14 cellular contexts compared by ENCODE assay signal in genomic region chr6:6781172-6781876, GRCh38.
DNase-seq lines count a peak whose midpoint lies in the region; ATAC-seq, FAIRE-seq and TF ChIP-seq lines count a peak whose summit lies in the region.
"Had no signal": no experiment of that assay in that cellular context is flagged by ENCODE, and none has a peak within 500 bp of the region (broad histone marks: within the 10 kb centered on the region; RNA-seq: fewer than 3 reads in every experiment).

No MANE protein-coding gene starts in this region.

- H3K9me3 ChIP-seq in K562 (replicated peaks; ENCODE audit: control insufficient read depth, insufficient read depth, low read depth, low read length) (no peaks in the 10 kb centered on the region), lower lobe of right lung (no peaks in the 10 kb centered on the region), transverse colon (no peaks in the 10 kb centered on the region)

- H3K27ac Mint-ChIP-seq in HFFc6, result no peak overlapping the region
- H3K27ac Mint-ChIP-seq in activated naive CD4-positive, alpha-beta T cell treated with anti-CD3 and anti-CD28 coated beads, Interleukin-2, amount 10 ng/mL, durations not matched to agents 7 days and 5 days, result no peak overlapping the region
- H3K27ac Mint-ChIP-seq: CD4-positive, alpha-beta T cell; naive B cell; T-helper 17 cell had no signal

- H3K4me1 ChIP-seq in K562 (replicated peaks in 1 of 2; ENCODE audit: control insufficient read depth in 2 of 2, insufficient read depth in 2 of 2, low read length in 2 of 2) (no peaks in the 10 kb centered on the region), lower lobe of right lung (no peaks in the 10 kb centered on the region), transverse colon (peaks cover 0 to 15% (median 0%) of the 10 kb centered on the region in 4 donors)

- H3K4me2 ChIP-seq in K562 (ENCODE audit: insufficient read depth, low read length), result no peak overlapping the region

- H3K27ac ChIP-seq in K562 (ENCODE audit: extremely low read depth, low read depth, low read length) (no peak overlapping the region), lower lobe of right lung (no peak overlapping the region), transverse colon (no peak overlapping the region)

- POLR2A ChIA-PET in K562 (lab: Yijun Ruan, JAX), result interaction anchor here (1.0 kb wide), 2 partner anchors 8 to 26 kb away, joined by 3 read pairs; no protein-coding TSS in a partner anchor

- no peak for TF ChIP-seq RAD21 in K562 (CRISPR knock-in tag; conservative IDR thresholded peaks at IDR 0.05 in 1 of 2, IDR thresholded peaks at IDR 0.05 in 1 of 2)

- ATAC-seq in K562 (no peak; the same call in 2 of the 3 replicates), lower lobe of right lung (peak; percentile 46 to 70)
- ATAC-seq: T-helper 17 cell had no signal

- in situ Hi-C loops in K562 (cut with MboI), result no loop called here
- in situ Hi-C loops in transverse colon (cut with MboI; ENCODE audit: low pct_ligation_motif_present in 1 of 4, low pct_unique_long_range_greater_than_20kb in 1 of 4, low sequenced_read_pairs in 3 of 4), result no loop called here

- DNase-seq in HFFc6 (peak; percentile 8), K562 (ENCODE audit: extremely low read depth in 1 of 4, low spot score in 3 of 4) (no peak), lower lobe of right lung (no peak), transverse colon (no peak), COR-L47 (lab: John Stamatoyannopoulos, UW) (no peak)
- no peak for DNase-seq in activated CD4-positive, CD25-positive, alpha-beta regulatory T cell (lab: John Stamatoyannopoulos, UW)
- no peak for DNase-seq in activated naive CD4-positive, alpha-beta T cell treated with anti-CD3 and anti-CD28 coated beads, Interleukin-2, amount 10 ng/mL, durations not matched to agents 7 days and 5 days
- DNase-seq: activated effector memory CD4-positive, alpha-beta T cell treated with Interleukin-2 at 50 U/mL for 16 hours; CD4-positive, alpha-beta T cell; naive B cell; NCI-H1092; T-helper 17 cell had no signal

- CTCF ChIA-PET in K562 (lab: Yijun Ruan, JAX; ENCODE audit: low intra/inter-chr PET ratio), result no interaction called here
- CTCF ChIA-PET in activated naive CD4-positive, alpha-beta T cell treated with anti-CD3 and anti-CD28 coated beads, Interleukin-2, amount 10 ng/mL, durations not matched to agents 7 days and 5 days (lab: Charles Lee), result no interaction called here

- H3K4me1 Mint-ChIP-seq in HFFc6 (ENCODE audit: low read depth), result no peaks in the 10 kb centered on the region
- H3K4me1 Mint-ChIP-seq in activated naive CD4-positive, alpha-beta T cell treated with anti-CD3 and anti-CD28 coated beads, Interleukin-2, amount 10 ng/mL, durations not matched to agents 7 days and 5 days, result peaks cover under 1% of the 10 kb centered on the region
- H3K4me1 Mint-ChIP-seq: naive B cell had no signal

- intact Hi-C loops in K562 (cut with micrococcal nuclease), result loop anchor here (10.0 kb wide), 1 partner anchor 133 kb away; no protein-coding TSS in a partner anchor
- intact Hi-C loops in lower lobe of right lung (cut with DNase I), result no loop called here
- intact Hi-C loops in transverse colon (cut with DNase I; ENCODE audit: low total_unique reads), result no loop called here

- FAIRE-seq in A204.1 (lab: Jason Lieb, UNC) (peak; percentile 89), K562 (lab: Jason Lieb, UNC) (no peak)
- FAIRE-seq: endothelial cell of umbilical vein had no signal

- H3K36me3 ChIP-seq in K562 (ENCODE audit: control insufficient read depth, insufficient read depth, low read length) (no peaks in the 10 kb centered on the region), lower lobe of right lung (no peaks in the 10 kb centered on the region), transverse colon (no peaks in the 10 kb centered on the region)

- H3K27me3 ChIP-seq in K562 (ENCODE audit: control insufficient read depth in 2 of 2, insufficient read depth in 2 of 2, low read length in 2 of 2) (peaks cover 13% of the 10 kb centered on the region in 2 experiments), lower lobe of right lung (ENCODE audit: low read depth) (no peaks in the 10 kb centered on the region), transverse colon (no peaks in the 10 kb centered on the region)

- no peaks in the 10 kb centered on the region for H3K79me2 ChIP-seq in K562 (ENCODE audit: control insufficient read depth, insufficient read depth, low read length)

- H3K36me3 Mint-ChIP-seq in HFFc6 (ENCODE audit: low read depth), result peaks cover 5% of the 10 kb centered on the region; the same call in 1 of the 2 replicates
- H3K36me3 Mint-ChIP-seq in activated naive CD4-positive, alpha-beta T cell treated with anti-CD3 and anti-CD28 coated beads, Interleukin-2, amount 10 ng/mL, durations not matched to agents 7 days and 5 days, result no peaks in the 10 kb centered on the region
- H3K36me3 Mint-ChIP-seq: naive B cell had no signal

- TF ChIP-seq EP300 in K562 (IDR thresholded peaks at IDR 0.05; ENCODE audit: low read length) (no peak), transverse colon (IDR thresholded peaks at IDR 0.05; ENCODE audit: low read depth) (no peak)

- no peak overlapping the region for H3K9ac ChIP-seq in K562 (ENCODE audit: insufficient read depth in 1 of 2, low read depth in 2 of 2, low read length in 2 of 2)

- H4K20me1 ChIP-seq in K562 (replicated peaks; ENCODE audit: control insufficient read depth, insufficient read depth, low read length), result no peaks in the 10 kb centered on the region

- H3K4me3 ChIP-seq in K562, result no peak overlapping the region
- H3K4me3 ChIP-seq in lower lobe of right lung, result no peak overlapping the region
- H3K4me3 ChIP-seq in transverse colon, result no peak overlapping the region

- no peak for TF ChIP-seq CTCF in HFFc6 (IDR thresholded peaks at IDR 0.05)
- TF ChIP-seq CTCF in K562 (IDR thresholded peaks at IDR 0.05 in 2 of 3, conservative IDR thresholded peaks at IDR 0.05 in 1 of 3; ENCODE audit: insufficient read depth in 2 of 3, low read depth in 1 of 3, low read length in 3 of 3), result no peak
- no peak for TF ChIP-seq CTCF in lower lobe of right lung (IDR thresholded peaks at IDR 0.05)
- no peak for TF ChIP-seq CTCF in transverse colon (IDR thresholded peaks at IDR 0.05)

- H3K27me3 Mint-ChIP-seq in HFFc6 (ENCODE audit: insufficient read depth), result peaks cover 4% of the 10 kb centered on the region; the same call in 1 of the 2 replicates
- H3K27me3 Mint-ChIP-seq in activated naive CD4-positive, alpha-beta T cell treated with anti-CD3 and anti-CD28 coated beads, Interleukin-2, amount 10 ng/mL, durations not matched to agents 7 days and 5 days, result peaks cover 45% of the 10 kb centered on the region

- TF ChIP-seq POLR2A in K562 (conservative IDR thresholded peaks at IDR 0.05) (no peak), transverse colon (IDR thresholded peaks at IDR 0.05) (no peak)

- 2% methylated on average over 3 of the region's 3 CpGs for WGBS in K562 (ENCODE audit: insufficient coverage, low coverage, missing lambda C conversion rate)
- 32 to 52% methylated on average over 3 of the region's 3 CpGs for WGBS in transverse colon (ENCODE audit: low coverage in 1 of 2), 2 donors

- no peak overlapping the region for H2AFZ ChIP-seq in K562 (ENCODE audit: low read depth, low read length)

- no TSS peak for BruUV-seq in K562 (replicated peaks; lab: Mats Ljungman, UMichigan)

- H3K4me3 Mint-ChIP-seq in HFFc6, result no peak overlapping the region
- no peak overlapping the region for H3K4me3 Mint-ChIP-seq in activated naive CD4-positive, alpha-beta T cell treated with anti-CD3 and anti-CD28 coated beads, Interleukin-2, amount 10 ng/mL, durations not matched to agents 7 days and 5 days
- H3K4me3 Mint-ChIP-seq: CD4-positive, alpha-beta T cell; naive B cell; T-helper 17 cell had no signal

- no peaks in the 10 kb centered on the region for H3K9me1 ChIP-seq in K562 (ENCODE audit: control insufficient read depth, insufficient read depth, low read length)

- H3K9me3 Mint-ChIP-seq in HFFc6, result no peaks in the 10 kb centered on the region; the same call in 1 of the 2 replicates
- peaks cover 2% of the 10 kb centered on the region for H3K9me3 Mint-ChIP-seq in activated naive CD4-positive, alpha-beta T cell treated with anti-CD3 and anti-CD28 coated beads, Interleukin-2, amount 10 ng/mL, durations not matched to agents 7 days and 5 days
- H3K9me3 Mint-ChIP-seq: CD4-positive, alpha-beta T cell had no signal

TF ChIP-seq in K562, 482 proteins besides CTCF, POLR2A, EP300 and RAD21 (continues in another document):
- TF ChIP-seq GATAD2B (IDR thresholded peaks at IDR 0.05; ENCODE audit: borderline replicate concordance) (no peak), BCL6 (CRISPR knock-in tag; IDR thresholded peaks at IDR 0.05) (no peak), SAFB2 (IDR thresholded peaks at IDR 0.05; ENCODE audit: borderline replicate concordance, low read depth, low read length, severe bottlenecking) (no peak), NELFE (IDR thresholded peaks at IDR 0.05; ENCODE audit: insufficient read depth, insufficient read length) (no peak), VEZF1 (CRISPR knock-in tag; IDR thresholded peaks at IDR 0.05) (no peak), SRSF1 (IDR thresholded peaks at IDR 0.05; ENCODE audit: low read depth, low read length) (no peak), PHF21A (IDR thresholded peaks at IDR 0.05; ENCODE audit: borderline replicate concordance, low read depth) (no peak), FOSL1 (tag; conservative IDR thresholded peaks at IDR 0.05) (0 out of 2 replicates have a peak, but pooled peaks have one; percentile 34), MXD1 (CRISPR knock-in tag; IDR thresholded peaks at IDR 0.05; ENCODE audit: borderline replicate concordance, poor library complexity, severe bottlenecking) (no peak), ZNF324 (CRISPR knock-in tag; IDR thresholded peaks at IDR 0.05) (no peak), TCF3 (CRISPR knock-in tag; IDR thresholded peaks at IDR 0.05) (no peak)
